In the genomic region with DNA sequence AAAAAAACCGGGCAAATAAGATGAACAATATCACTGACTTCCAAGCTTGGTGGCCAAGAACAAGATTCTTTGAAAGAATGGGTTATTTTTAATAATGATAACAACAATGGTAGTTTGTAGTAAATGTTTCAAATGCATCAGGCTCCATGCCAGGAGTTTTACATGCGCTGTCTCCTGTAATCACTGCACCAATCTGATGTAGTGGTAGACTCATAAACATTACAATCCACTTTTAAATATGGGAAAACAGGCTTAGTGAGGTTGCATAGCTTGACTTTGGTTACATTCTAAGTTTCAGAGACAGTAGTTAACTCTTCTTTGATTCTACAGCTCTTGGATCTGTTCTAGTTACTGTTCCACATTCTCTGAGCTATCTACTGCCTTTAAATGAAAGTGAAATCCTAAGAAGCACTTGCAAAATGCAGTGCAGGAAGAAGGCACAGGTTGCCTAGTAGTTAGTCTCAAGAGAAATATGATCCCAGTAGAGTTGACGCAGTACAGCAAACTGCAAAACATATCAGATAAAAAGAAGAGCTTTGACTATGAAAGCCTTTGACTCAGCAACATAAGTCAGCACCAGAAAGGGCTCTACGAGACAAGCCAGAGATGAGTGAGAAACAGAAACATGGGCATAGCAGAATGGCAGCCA, we compare ENCODE assay signal across 20 cellular contexts.
A peak's percentile ranks its signal among the peaks of the same experiment; 100 is the strongest.
DNase-seq lines count a peak whose midpoint lies in the region; ATAC-seq, FAIRE-seq and TF ChIP-seq lines count a peak whose summit lies in the region.
"Had no signal": no experiment of that assay in that cellular context is flagged by ENCODE, and none has a peak within 500 bp of the region (broad histone marks: within the 10 kb centered on the region; RNA-seq: fewer than 3 reads in every experiment).

No MANE protein-coding gene starts in this region.

- FAIRE-seq in H54 (lab: Jason Lieb, UNC): no peak
- FAIRE-seq: pancreas had no signal

- no peak for TF ChIP-seq POLR2A in H54 (IDR thresholded peaks at IDR 0.05; ENCODE audit: low read depth, low read length)

- intact Hi-C loops in Right ventricle myocardium inferior (cut with DNase I): no loop called here

- DNase-seq in DMS 273 (lab: John Stamatoyannopoulos, UW; ENCODE audit: unreplicated experiment) (peak; percentile 51), iris pigment epithelial cell (ENCODE audit: low read depth) (peak; percentile 94), HK-2 (ENCODE audit: unreplicated experiment) (no peak), Right ventricle myocardium inferior (ENCODE audit: missing footprints) (no peak), LoVo (ENCODE audit: low spot score) (no peak), H54 (ENCODE audit: insufficient read length, low spot score) (no peak)
- DNase-seq: activated CD4-positive, alpha-beta T cell treated with anti-CD3 and anti-CD28 coated beads for 36 hours; CD4-positive, alpha-beta T cell; DMS53; effector CD8-positive, alpha-beta T cell; HFFc6; naive thymus-derived CD8-positive, alpha-beta T cell; NCI-H1930; pancreas; right lobe of liver; stimulated activated naive B cell treated with anti-CD40 and anti-IgM and Interleukin-4, amounts not matched to agents 10 μg/mL and 1 μg/mL and 100 μg/mL, for 72 hours; testis had no signal

- ATAC-seq in HG02798 (IDR thresholded peaks at IDR 0.05; ENCODE audit: poor library complexity, unreplicated experiment) (peak; percentile 82), SK-N-SH treated with all-trans-retinoic acid at 6 μM for 48 hours (peak; percentile 93), Right ventricle myocardium inferior (no peak)
- ATAC-seq: activated CD4-positive, alpha-beta T cell treated with anti-CD3 and anti-CD28 coated beads for 36 hours; esophagus mucosa; naive thymus-derived CD8-positive, alpha-beta T cell; pancreas; right lobe of liver; stimulated activated naive B cell treated with anti-CD40 and anti-IgM and Interleukin-4, amounts not matched to agents 10 μg/mL and 1 μg/mL and 100 μg/mL, for 72 hours had no signal

TF ChIP-seq in SK-N-SH treated with all-trans-retinoic acid at 6 μM for 48 hours, 23 proteins besides CTCF, POLR2A, EP300 and RAD21:
- TF ChIP-seq ZNF565 (CRISPR knock-in tag; conservative IDR thresholded peaks at IDR 0.05; ENCODE audit: low read depth) (no peak), ZFP3 (CRISPR knock-in tag; IDR thresholded peaks at IDR 0.05) (0 out of 2 replicates have a peak, but pooled peaks have one; percentile 7), ZNF8 (CRISPR knock-in tag; IDR thresholded peaks at IDR 0.05) (no peak), BACH2 (CRISPR knock-in tag; IDR thresholded peaks at IDR 0.05; ENCODE audit: borderline replicate concordance) (no peak)
- TF ChIP-seq, protein P1, sequence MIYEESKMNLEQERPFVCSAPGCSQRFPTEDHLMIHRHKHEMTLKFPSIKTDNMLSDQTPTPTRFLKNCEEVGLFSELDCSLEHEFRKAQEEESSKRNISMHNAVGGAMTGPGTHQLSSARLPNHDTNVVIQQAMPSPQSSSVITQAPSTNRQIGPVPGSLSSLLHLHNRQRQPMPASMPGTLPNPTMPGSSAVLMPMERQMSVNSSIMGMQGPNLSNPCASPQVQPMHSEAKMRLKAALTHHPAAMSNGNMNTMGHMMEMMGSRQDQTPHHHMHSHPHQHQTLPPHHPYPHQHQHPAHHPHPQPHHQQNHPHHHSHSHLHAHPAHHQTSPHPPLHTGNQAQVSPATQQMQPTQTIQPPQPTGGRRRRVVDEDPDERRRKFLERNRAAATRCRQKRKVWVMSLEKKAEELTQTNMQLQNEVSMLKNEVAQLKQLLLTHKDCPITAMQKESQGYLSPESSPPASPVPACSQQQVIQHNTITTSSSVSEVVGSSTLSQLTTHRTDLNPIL (CRISPR knock-in tag; IDR thresholded peaks at IDR 0.05; ENCODE audit: low read depth): no peak

Comparison
In these comparisons a context has a peak if more than half of its experiments do, and no peak if none do; other contexts are left out.
1. DNase-seq: peak in DMS 273 (single experiment) and iris pigment epithelial cell (single experiment); none in HK-2 (single experiment), Right ventricle myocardium inferior (single experiment), LoVo (single experiment) and H54 (single experiment).